ENCODE assay signal across 1 cellular context in the genomic region with DNA sequence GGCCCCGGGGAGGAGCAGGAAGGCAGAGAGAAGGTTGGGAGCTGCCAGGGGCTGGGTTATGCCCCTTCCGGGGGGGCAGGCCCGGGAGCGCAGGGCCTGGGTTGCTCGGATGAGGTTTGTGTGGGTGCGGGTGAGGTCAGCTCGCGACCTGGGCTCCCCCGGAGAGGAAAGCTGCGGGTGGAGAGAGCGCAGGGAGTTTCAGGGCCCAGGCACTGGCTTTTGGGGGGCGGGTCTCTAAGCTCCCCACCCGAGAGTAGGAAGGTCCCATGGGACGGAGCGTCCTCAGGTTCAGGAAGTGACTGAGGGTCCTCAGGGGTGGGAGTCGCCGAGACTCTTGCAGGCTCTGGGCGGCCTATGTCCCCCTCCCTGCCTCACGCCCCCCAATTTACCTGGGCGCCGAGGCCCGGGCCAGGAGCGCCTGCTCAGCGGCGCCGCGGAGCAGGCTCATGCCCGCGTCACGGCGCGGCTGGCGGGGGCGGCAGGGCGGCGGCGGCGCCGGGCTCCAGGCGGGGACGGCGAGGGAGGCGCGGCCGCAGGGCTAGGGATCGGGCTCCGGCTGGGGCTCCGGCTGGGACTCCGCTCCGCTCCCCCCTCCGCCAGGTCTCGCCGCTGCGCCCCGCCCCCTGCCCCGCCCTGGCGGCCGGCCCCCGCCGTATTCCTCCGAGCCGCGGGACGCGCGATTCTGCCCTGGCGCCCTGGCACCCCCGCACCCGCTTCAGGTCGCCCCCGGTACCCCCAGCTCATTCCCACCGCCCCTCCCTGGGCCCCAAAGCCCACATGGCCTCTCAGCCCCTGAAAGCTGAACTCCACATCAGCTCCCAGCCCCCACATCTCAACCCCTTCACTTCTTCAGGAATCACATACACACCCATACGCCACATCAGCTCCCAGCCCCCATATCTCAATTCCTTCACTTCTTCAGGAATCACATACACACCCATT.
TF ChIP-seq lines count a peak whose summit lies in the region.

DOK4 (minus strand) TSS at position 578 of the 942 bp plus-strand sequence. CDS start 6,986 bp downstream, outside the sequence.

TF ChIP-seq in K562, 482 proteins besides CTCF, POLR2A, EP300 and RAD21 (continued from another document):
- TF ChIP-seq RNF219 (CRISPR knock-in tag; IDR thresholded peaks at IDR 0.05) (no peak), GATAD2B (IDR thresholded peaks at IDR 0.05; ENCODE audit: borderline replicate concordance) (peak; percentile 91), NFIC (IDR thresholded peaks at IDR 0.05) (peak; percentile 71), GABPA (tag; conservative IDR thresholded peaks at IDR 0.05; ENCODE audit: low read depth) (no peak), RBM25 (IDR thresholded peaks at IDR 0.05; ENCODE audit: low read depth, low read length, severe bottlenecking) (peak; percentile 27), HINFP (tag; conservative IDR thresholded peaks at IDR 0.05; ENCODE audit: low read depth) (no peak)
- TF ChIP-seq, protein P1, sequence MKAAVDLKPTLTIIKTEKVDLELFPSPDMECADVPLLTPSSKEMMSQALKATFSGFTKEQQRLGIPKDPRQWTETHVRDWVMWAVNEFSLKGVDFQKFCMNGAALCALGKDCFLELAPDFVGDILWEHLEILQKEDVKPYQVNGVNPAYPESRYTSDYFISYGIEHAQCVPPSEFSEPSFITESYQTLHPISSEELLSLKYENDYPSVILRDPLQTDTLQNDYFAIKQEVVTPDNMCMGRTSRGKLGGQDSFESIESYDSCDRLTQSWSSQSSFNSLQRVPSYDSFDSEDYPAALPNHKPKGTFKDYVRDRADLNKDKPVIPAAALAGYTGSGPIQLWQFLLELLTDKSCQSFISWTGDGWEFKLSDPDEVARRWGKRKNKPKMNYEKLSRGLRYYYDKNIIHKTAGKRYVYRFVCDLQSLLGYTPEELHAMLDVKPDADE (conservative IDR thresholded peaks at IDR 0.05; ENCODE audit: control insufficient read depth, low read depth, low read length), result 0 out of 2 replicates have a peak, but pooled peaks have one; percentile 35
TF ChIP-seq in K562: peak in this region for 43.
